ENCODE assay signal across 9 cellular contexts in the genomic region with DNA sequence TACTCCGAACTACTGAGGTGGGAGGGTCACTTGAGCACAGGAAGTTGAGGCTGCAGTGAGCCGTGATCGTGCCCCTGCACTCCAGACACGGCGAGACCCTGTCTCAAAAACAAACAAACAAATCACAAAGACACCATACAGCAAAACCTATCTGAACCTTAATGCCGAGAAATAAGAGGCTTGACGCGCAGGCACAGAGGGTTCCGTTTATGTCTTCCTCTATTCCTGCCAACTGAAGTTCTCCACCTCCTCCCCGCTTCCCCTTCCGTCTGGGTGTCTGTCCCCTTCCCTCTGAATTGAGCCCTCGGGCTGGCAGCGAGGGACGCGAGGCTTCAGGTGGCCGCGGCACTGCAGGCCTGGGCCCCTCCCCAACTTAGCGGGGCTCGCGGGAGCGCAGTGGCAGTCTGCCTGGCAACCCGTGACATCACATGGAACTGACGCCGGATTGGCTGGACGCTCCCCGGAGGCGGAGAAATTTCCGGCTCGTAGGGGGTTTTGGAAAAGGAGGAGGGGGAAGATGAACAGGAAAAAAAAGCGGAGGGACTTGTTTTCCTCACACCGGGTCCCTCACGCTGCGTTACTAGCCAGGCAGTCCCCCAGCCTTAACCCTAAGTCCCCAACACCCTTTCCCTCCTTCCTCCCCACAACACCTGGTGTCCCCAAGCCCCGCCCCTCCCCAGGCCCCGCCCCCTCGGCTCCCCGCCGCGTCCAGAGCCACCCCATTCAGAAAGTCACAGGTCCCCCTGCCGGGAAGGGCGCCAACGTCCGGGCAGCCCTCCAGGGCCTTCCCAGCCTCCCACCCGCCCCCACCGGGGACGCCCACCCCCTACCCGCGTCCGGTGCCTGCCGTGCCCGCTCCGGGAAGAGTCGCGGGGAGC. TPM values are rescaled to one million over a fixed set of nuclear protein-coding genes. Genes with fewer than 3 reads are reported as not detected.
DNase-seq lines count a peak whose midpoint lies in the region; ATAC-seq and TF ChIP-seq lines count a peak whose summit lies in the region.
"Had no signal": no experiment of that assay in that cellular context is flagged by ENCODE, and none has a peak within 500 bp of the region (broad histone marks: within the 10 kb centered on the region; RNA-seq: fewer than 3 reads in every experiment).

No MANE protein-coding gene starts in this region.

- H3K56ac ChIP-seq in IMR-90 (ENCODE audit: extremely low read depth, insufficient read depth, low read length), result no peak overlapping the region

- H3K14ac ChIP-seq in IMR-90 (replicated peaks; ENCODE audit: low read depth, low read length), result no peak overlapping the region

- no peaks in the 10 kb centered on the region for H3K79me2 ChIP-seq in PC-3 (ENCODE audit: low read length)

- peak; percentile 65 for ATAC-seq in GM21528 (IDR thresholded peaks at IDR 0.05; ENCODE audit: low FRiP score, unreplicated experiment)
- peak; percentile 97 for ATAC-seq in IMR-90 (ENCODE audit: low read depth)
- peak; percentile 98 for ATAC-seq in PC-3
- ATAC-seq in activated T-cell treated with anti-CD3 and anti-CD28 coated beads, Interleukin-2, amount 50 U/mL, for 72 hours (replicated peaks in 1 of 2), result peak; percentile 94 to 97
- ATAC-seq in naive B cell (ENCODE audit: low read depth in 2 of 2), result peak; percentile 61 to 67

- BruUV-seq in Calu3 (replicated peaks; lab: Mats Ljungman, UMichigan), result no TSS peak
- no TSS peak for BruUV-seq in IMR-90 (replicated peaks; lab: Mats Ljungman, UMichigan)
- no TSS peak for BruUV-seq in PC-3 (replicated peaks; lab: Mats Ljungman, UMichigan)

- TF ChIP-seq CTCF in Calu3 (IDR thresholded peaks at IDR 0.05; ENCODE audit: unreplicated experiment) (no peak), IMR-90 (conservative IDR thresholded peaks at IDR 0.05; ENCODE audit: low read depth, low read length) (no peak), PC-3 (conservative IDR thresholded peaks at IDR 0.05; ENCODE audit: low read depth, low read length) (no peak), fibroblast of mammary gland (conservative IDR thresholded peaks at IDR 0.05; ENCODE audit: control insufficient read depth, insufficient read depth, low read depth, low read length) (no peak)

- intact Hi-C loops in Calu3 (cut with micrococcal nuclease; ENCODE audit: unreplicated experiment), result no loop called here
- intact Hi-C loops in IMR-90 (cut with micrococcal nuclease), result no loop called here
- intact Hi-C loops in PC-3 (cut with micrococcal nuclease), result no loop called here

- H3K9me1 ChIP-seq in IMR-90 (ENCODE audit: insufficient read depth, low read length), result no peaks in the 10 kb centered on the region

- no peak for TF ChIP-seq RAD21 in IMR-90 (IDR thresholded peaks at IDR 0.05; ENCODE audit: low read length)

- H3K9ac ChIP-seq in IMR-90 (ENCODE audit: low read depth, low read length), result peak overlapping the region; percentile 43; the same call in 1 of the 2 replicates
- H3K9ac ChIP-seq in PC-3 (ENCODE audit: low read length), result no peak overlapping the region

- H4K20me1 ChIP-seq in IMR-90 (ENCODE audit: insufficient read depth, low read length) (no peaks in the 10 kb centered on the region), PC-3 (ENCODE audit: low read length) (no peaks in the 10 kb centered on the region)

- H3K9me3 Mint-ChIP-seq in Calu3 (ENCODE audit: low read depth, unreplicated experiment), result no peaks in the 10 kb centered on the region
- no peaks in the 10 kb centered on the region for H3K9me3 Mint-ChIP-seq in activated T-cell treated with anti-CD3 and anti-CD28 coated beads, Interleukin-2, amount 50 U/mL, for 72 hours
- H3K9me3 Mint-ChIP-seq in naive B cell, result no peaks in the 10 kb centered on the region

- H3K79me1 ChIP-seq in IMR-90 (ENCODE audit: low read depth in 1 of 2, low read length in 2 of 2), result no peaks in the 10 kb centered on the region

- no peak overlapping the region for H2BK120ac ChIP-seq in IMR-90 (ENCODE audit: low read depth, low read length)

- in situ Hi-C loops in IMR-90 (cut with MboI; ENCODE audit: low sequenced_read_pairs), result no loop called here

- no peak overlapping the region for H3K18ac ChIP-seq in IMR-90 (ENCODE audit: low read depth, low read length)

- no peak overlapping the region for H2AK5ac ChIP-seq in IMR-90 (ENCODE audit: low read depth, low read length)

- H3K27ac Mint-ChIP-seq in Calu3 (ENCODE audit: unreplicated experiment) (peak overlapping the region; percentile 87), naive B cell (peak overlapping the region; percentile 99 to 100 (median 100))
- peak overlapping the region; percentile 61 for H3K27ac Mint-ChIP-seq in activated T-cell treated with anti-CD3 and anti-CD28 coated beads, Interleukin-2, amount 50 U/mL, for 72 hours

- H3K4me2 ChIP-seq in IMR-90 (ENCODE audit: low read depth, low read length) (peak overlapping the region; percentile 96), PC-3 (ENCODE audit: low read length) (peak overlapping the region; percentile 85)

- H3K23ac ChIP-seq in IMR-90 (ENCODE audit: low read depth, low read length), result no peak overlapping the region

- H3K4me1 Mint-ChIP-seq in Calu3 (ENCODE audit: low read depth, unreplicated experiment) (no peaks in the 10 kb centered on the region), naive B cell (peaks cover 56 to 86% (median 81%) of the 10 kb centered on the region in 3 donors)
- H3K4me1 Mint-ChIP-seq in activated T-cell treated with anti-CD3 and anti-CD28 coated beads, Interleukin-2, amount 50 U/mL, for 72 hours (ENCODE audit: low read depth), result peaks cover 20% of the 10 kb centered on the region

- CTCF ChIA-PET in Calu3 (lab: Charles Lee) (no interaction called here), IMR-90 (lab: Yijun Ruan, JAX) (no interaction called here), PC-3 (lab: Charles Lee) (no interaction called here)

- peaks cover 39% of the 10 kb centered on the region for H3K27me3 ChIP-seq in IMR-90 (ENCODE audit: control insufficient read depth, insufficient read depth, low read length)
- H3K27me3 ChIP-seq in PC-3 (ENCODE audit: low read length), result no peaks in the 10 kb centered on the region

- H3K27ac ChIP-seq in IMR-90 (ENCODE audit: insufficient read depth, low read length) (no peak overlapping the region), PC-3 (ENCODE audit: low read length) (no peak overlapping the region)

- H3K4ac ChIP-seq in IMR-90 (ENCODE audit: low read depth, low read length), result no peak overlapping the region

- H2AK9ac ChIP-seq in IMR-90 (replicated peaks; ENCODE audit: low read depth, low read length, poor library complexity), result peak overlapping the region; percentile 90

- no peak for TF ChIP-seq POLR2A in IMR-90 (IDR thresholded peaks at IDR 0.05; ENCODE audit: low read depth, low read length)

- H3K27me3 Mint-ChIP-seq in Calu3 (ENCODE audit: unreplicated experiment), result peaks cover 73% of the 10 kb centered on the region
- peaks cover 51% of the 10 kb centered on the region for H3K27me3 Mint-ChIP-seq in activated T-cell treated with anti-CD3 and anti-CD28 coated beads, Interleukin-2, amount 50 U/mL, for 72 hours (ENCODE audit: low read depth)
- H3K27me3 Mint-ChIP-seq in naive B cell, result no peaks in the 10 kb centered on the region

- no peak overlapping the region for H4K5ac ChIP-seq in IMR-90 (ENCODE audit: low read depth, low read length)

- peak overlapping the region; percentile 48 for H3K4me3 ChIP-seq in IMR-90 (ENCODE audit: insufficient read depth, low read depth, low read length)
- H3K4me3 ChIP-seq in PC-3 (ENCODE audit: low read length), result peak overlapping the region; percentile 57
- peak overlapping the region; percentile 46 for H3K4me3 ChIP-seq in fibroblast of mammary gland (ENCODE audit: control insufficient read depth, low read depth, low read length)

- no peak overlapping the region for H2BK15ac ChIP-seq in IMR-90 (ENCODE audit: low read depth, low read length)

- H3K36me3 ChIP-seq in IMR-90 (ENCODE audit: control insufficient read depth, insufficient read depth, low read length) (no peaks in the 10 kb centered on the region), PC-3 (ENCODE audit: low read depth, low read length) (no peaks in the 10 kb centered on the region)

- no peaks in the 10 kb centered on the region for H3K9me3 ChIP-seq in IMR-90 (ENCODE audit: control insufficient read depth, insufficient read depth, low read length)
- H3K9me3 ChIP-seq in PC-3 (ENCODE audit: low read length), result no peaks in the 10 kb centered on the region

- POLR2A ChIA-PET in IMR-90 (lab: Charles Lee; ENCODE audit: unreplicated experiment) (no interaction called here), PC-3 (lab: Charles Lee; ENCODE audit: unreplicated experiment) (no interaction called here)

- peak overlapping the region; percentile 98 for H2AFZ ChIP-seq in IMR-90 (replicated peaks; ENCODE audit: low read length, poor library complexity)
- H2AFZ ChIP-seq in PC-3 (ENCODE audit: low read length), result peak overlapping the region; percentile 89

- DNase-seq in Calu3 (peak; percentile 91), IMR-90 (peak; percentile 57), PC-3 (peak; percentile 84), fibroblast of mammary gland (ENCODE audit: low read depth) (peak; percentile 41), naive B cell (peak; percentile 92)
- peak; percentile 87 to 92 for DNase-seq in activated T-cell treated with anti-CD3 and anti-CD28 coated beads, Interleukin-2, amount 50 U/mL, for 72 hours
- DNase-seq in stimulated activated CD8-positive, alpha-beta memory T cell treated with anti-CD3 and anti-CD28 coated beads, Interleukin-7, amount 100 ng/mL, for 4 hours (ENCODE audit: low read depth in 2 of 2), result peak; percentile 74 to 76

- peak overlapping the region; percentile 46 to 54; a peak in 2 of 4 replicates for H4K8ac ChIP-seq in IMR-90 (ENCODE audit: low read depth in 2 of 2, low read length in 2 of 2)

- H2BK5ac ChIP-seq in IMR-90 (ENCODE audit: low read depth, low read length, poor library complexity, severe bottlenecking), result no peak overlapping the region

- H3K36me3 Mint-ChIP-seq in Calu3 (ENCODE audit: insufficient read depth, unreplicated experiment), result peaks cover 27% of the 10 kb centered on the region
- no peaks in the 10 kb centered on the region for H3K36me3 Mint-ChIP-seq in activated T-cell treated with anti-CD3 and anti-CD28 coated beads, Interleukin-2, amount 50 U/mL, for 72 hours (ENCODE audit: insufficient read depth in 2 of 2)
- H3K36me3 Mint-ChIP-seq in naive B cell, result no peaks in the 10 kb centered on the region

- no peaks in the 10 kb centered on the region for H3F3A ChIP-seq in PC-3 (ENCODE audit: low read length, unreplicated experiment)

- H3K4me3 Mint-ChIP-seq in Calu3 (ENCODE audit: low read depth, unreplicated experiment) (peak overlapping the region; percentile 75), naive B cell (peak overlapping the region; percentile 89 to 98 (median 95))
- peak overlapping the region; percentile 91 to 92 for H3K4me3 Mint-ChIP-seq in activated T-cell treated with anti-CD3 and anti-CD28 coated beads, Interleukin-2, amount 50 U/mL, for 72 hours

- H3K4me1 ChIP-seq in IMR-90 (ENCODE audit: control insufficient read depth, insufficient read depth, low read length) (0 out of 2 replicates have a peak, but pooled peaks cover 3% of the 10 kb centered on the region), PC-3 (ENCODE audit: insufficient read depth, low read length) (no peaks in the 10 kb centered on the region)

- 8% methylated on average over 10 of the region's 54 CpGs; no CpG with 5 or more reads in 1 of the 2 experiments for WGBS in IMR-90 (ENCODE audit: extremely low coverage in 2 of 2, insufficient read length in 1 of 2), 2 experiments

- H3K9me2 ChIP-seq in PC-3 (replicated peaks; ENCODE audit: low read length), result no peaks in the 10 kb centered on the region

- no peak overlapping the region for H2BK20ac ChIP-seq in IMR-90 (ENCODE audit: low read depth, low read length)

- no peak overlapping the region for H4K91ac ChIP-seq in IMR-90 (ENCODE audit: insufficient read depth, low read depth, low read length)

- dilution Hi-C loops in IMR-90 (cut with HindIII; ENCODE audit: low sequenced_read_pairs, unreplicated experiment), result no loop called here

RNA-seq across cellular contexts. Expression of gene MYBPC2, which starts 1.1 kb away (rescaled TPM):
- not detected in 2 replicates for total RNA-seq in Calu3 (2022)
- total RNA-seq in IMR-90 (2012; rRNA removed), result not detected in 2 replicates
- polyA plus RNA-seq in IMR-90 (2012; rRNA removed), result not detected in 2 replicates
- 0.01 TPM in 1 of 2 replicates, not detected in the other for polyA plus RNA-seq in IMR-90 (2012; cell fraction: cytosol; rRNA removed)
- polyA plus RNA-seq in IMR-90 (2012; cell fraction: nucleus; rRNA removed; ENCODE audit: low replicate concordance), result 0.01 TPM in 1 of 2 replicates, not detected in the other
- total RNA-seq in PC-3 (2014; rRNA removed), result not detected in 2 replicates
- total RNA-seq in activated T-cell treated with anti-CD3 and anti-CD28 coated beads, Interleukin-2, amount 50 U/mL, for 72 hours, result 1 to 10 TPM in 1 of 2 donors, under 1 TPM in 1; 0.86 to 1.3 TPM
- polyA plus RNA-seq in naive B cell (ENCODE audit: low read depth in 6 of 6), result 1 to 10 TPM in 3 of 6 donors, under 1 TPM in 2, not detected in 1; 0.44 to 6.6 (median 1.2) TPM
- total RNA-seq: subcutaneous adipose tissue had no signal

RNA-seq across cellular contexts. Expression of gene SPIB, which starts 12.8 kb away (rescaled TPM):
- 1.2 and 1.3 TPM in 2 replicates for total RNA-seq in Calu3 (2022)
- total RNA-seq in IMR-90 (2012; rRNA removed), result not detected in 2 replicates
- polyA plus RNA-seq in IMR-90 (2012; rRNA removed), result not detected in 2 replicates
- not detected in 2 replicates for polyA plus RNA-seq in IMR-90 (2012; cell fraction: cytosol; rRNA removed)
- polyA plus RNA-seq in IMR-90 (2012; cell fraction: nucleus; rRNA removed; ENCODE audit: low replicate concordance), result not detected in 2 replicates
- not detected in 2 replicates for total RNA-seq in PC-3 (2014; rRNA removed)
- total RNA-seq in activated T-cell treated with anti-CD3 and anti-CD28 coated beads, Interleukin-2, amount 50 U/mL, for 72 hours, result 1 to 10 TPM; 1.6 to 2.1 TPM
- polyA plus RNA-seq in naive B cell (ENCODE audit: low read depth in 6 of 6), result 100 to 1,000 TPM; 218 to 343 (median 286) TPM
- total RNA-seq: subcutaneous adipose tissue had no signal

RNA-seq across cellular contexts. Expression of gene EMC10, which starts 44.7 kb away (rescaled TPM):
- total RNA-seq in Calu3 (2022), result 200 and 214 TPM in 2 replicates
- total RNA-seq in IMR-90 (2012; rRNA removed), result 11.3 and 12.2 TPM in 2 replicates
- 90.9 and 103 TPM in 2 replicates for polyA plus RNA-seq in IMR-90 (2012; rRNA removed)
- 111 and 157 TPM in 2 replicates for polyA plus RNA-seq in IMR-90 (2012; cell fraction: cytosol; rRNA removed)
- 32.4 and 52.8 TPM in 2 replicates for polyA plus RNA-seq in IMR-90 (2012; cell fraction: nucleus; rRNA removed; ENCODE audit: low replicate concordance)
- total RNA-seq in PC-3 (2014; rRNA removed), result 228 and 286 TPM in 2 replicates
- 10 to 100 TPM; 26.6 to 33.9 TPM for total RNA-seq in activated T-cell treated with anti-CD3 and anti-CD28 coated beads, Interleukin-2, amount 50 U/mL, for 72 hours
- polyA plus RNA-seq in naive B cell (ENCODE audit: low read depth in 6 of 6), result 10 to 100 TPM in 1 of 6 donors, 1 to 10 TPM in 5; 7.0 to 11.9 (median 8.6) TPM

RNA-seq across cellular contexts. Expression of gene GARIN5A, which starts 45.1 kb away (rescaled TPM):
- total RNA-seq in Calu3 (2022) (6.0 and 7.8 TPM in 2 replicates), IMR-90 (2012; rRNA removed) (0.28 TPM in 1 of 2 replicates, not detected in the other), PC-3 (2014; rRNA removed) (3.5 and 6.2 TPM in 2 replicates)
- polyA plus RNA-seq in IMR-90 (2012; rRNA removed) (0.49 and 0.53 TPM in 2 replicates), naive B cell (ENCODE audit: low read depth in 6 of 6) (1 to 10 TPM in 1 of 6 donors, under 1 TPM in 4, not detected in 1; 0.38 to 2.2 (median 0.50) TPM)
- polyA plus RNA-seq in IMR-90 (2012; cell fraction: cytosol; rRNA removed), result 0.08 and 0.90 TPM in 2 replicates
- polyA plus RNA-seq in IMR-90 (2012; cell fraction: nucleus; rRNA removed; ENCODE audit: low replicate concordance), result 0.50 and 0.85 TPM in 2 replicates
- total RNA-seq in activated T-cell treated with anti-CD3 and anti-CD28 coated beads, Interleukin-2, amount 50 U/mL, for 72 hours, result under 1 TPM in 1 of 2 donors, not detected in 1; 0.76 TPM
- total RNA-seq: subcutaneous adipose tissue had no signal

RNA-seq across cellular contexts. Expression of gene POLD1, which starts 47.4 kb away (rescaled TPM):
- 67.1 and 81.9 TPM in 2 replicates for total RNA-seq in Calu3 (2022)
- 13.1 and 13.8 TPM in 2 replicates for total RNA-seq in IMR-90 (2012; rRNA removed)
- 28.9 and 40.2 TPM in 2 replicates for polyA plus RNA-seq in IMR-90 (2012; rRNA removed)
- 15.6 and 24.5 TPM in 2 replicates for polyA plus RNA-seq in IMR-90 (2012; cell fraction: cytosol; rRNA removed)
- polyA plus RNA-seq in IMR-90 (2012; cell fraction: nucleus; rRNA removed; ENCODE audit: low replicate concordance), result 76.5 and 228 TPM in 2 replicates
- 165 and 210 TPM in 2 replicates for total RNA-seq in PC-3 (2014; rRNA removed)
- 100 to 1,000 TPM; 133 to 162 TPM for total RNA-seq in activated T-cell treated with anti-CD3 and anti-CD28 coated beads, Interleukin-2, amount 50 U/mL, for 72 hours
- 10 to 100 TPM; 22.9 to 46.7 (median 32.1) TPM for polyA plus RNA-seq in naive B cell (ENCODE audit: low read depth in 6 of 6)

Comparison
In these comparisons a context has a peak if more than half of its experiments do, and no peak if none do; other contexts are left out.
1. DNase-seq: peak in every context shown above with its lines; median percentile 92 in naive B cell; 91 in Calu3; 90 in activated T-cell treated with anti-CD3 and anti-CD28 coated beads, Interleukin-2, amount 50 U/mL, for 72 hours; 84 in PC-3; 75 in stimulated activated CD8-positive, alpha-beta memory T cell treated with anti-CD3 and anti-CD28 coated beads, Interleukin-7, amount 100 ng/mL, for 4 hours; 57 in IMR-90; 41 in fibroblast of mammary gland.